Comparison of ENCODE assay signal across 10 cellular contexts in genomic region chr7:99969813-99970212, GRCh38. TPM values are rescaled to one million over a fixed set of nuclear protein-coding genes. Genes with fewer than 3 reads are reported as not detected.
DNase-seq lines count a peak whose midpoint lies in the region; ATAC-seq, FAIRE-seq and TF ChIP-seq lines count a peak whose summit lies in the region.
"Not testable (repeated sequence)": the region's sequence is repeated elsewhere in the genome, so short reads cannot be mapped to it uniquely, and the experiment has no call there.
"Had no signal": no experiment of that assay in that cellular context is flagged by ENCODE, and none has a peak within 500 bp of the region (broad histone marks: within the 10 kb centered on the region; RNA-seq: fewer than 3 reads in every experiment).

No MANE protein-coding gene starts in this region.

- H3K27me3 ChIP-seq in endothelial cell of umbilical vein (ENCODE audit: control insufficient read depth in 2 of 2, insufficient read depth in 2 of 2, low read length in 2 of 2); pancreas: not testable (repeated sequence)

- H3K9ac ChIP-seq in endothelial cell of umbilical vein (replicated peaks; ENCODE audit: extremely low read depth, insufficient read depth, low read length), result not testable (repeated sequence)

- POLR2A ChIA-PET in endothelial cell of umbilical vein (lab: Charles Lee), result not testable (repeated sequence)

- intact Hi-C loops in endothelial cell of umbilical vein (cut with micrococcal nuclease); left ventricle myocardium superior (cut with micrococcal nuclease); pancreas (cut with DNase I): not testable (repeated sequence)

- DNase-seq in NCI-H1092 (lab: John Stamatoyannopoulos, UW) (peak; percentile 83), NCI-H2081 (lab: John Stamatoyannopoulos, UW) (peak; percentile 35 to 50), NCI-H345 (lab: John Stamatoyannopoulos, UW) (peak; percentile 11), left ventricle myocardium superior (peak; percentile 53)
- not testable (repeated sequence) for DNase-seq in endothelial cell of umbilical vein (ENCODE audit: low read depth, low spot score); pancreas

- WGBS in pancreas, 2 donors, result 0% methylated on average over 1 of the region's 1 CpG

- ATAC-seq in left ventricle myocardium superior (peak; percentile 94), pancreas (peak; percentile 55 to 84 (median 68))

- not testable (repeated sequence) for H4K20me1 ChIP-seq in endothelial cell of umbilical vein (replicated peaks; ENCODE audit: control insufficient read depth, extremely low read depth, insufficient read depth, low read length)

- H3K9me1 ChIP-seq in endothelial cell of umbilical vein (replicated peaks; ENCODE audit: control insufficient read depth, extremely low read depth, insufficient read depth, low read length), result not testable (repeated sequence)

- H3K4me3 ChIP-seq in endothelial cell of umbilical vein (replicated peaks in 1 of 3; ENCODE audit: insufficient read depth in 1 of 3, low read depth in 1 of 3, low read length in 3 of 3); pancreas: not testable (repeated sequence)

- not testable (repeated sequence) for H2AFZ ChIP-seq in endothelial cell of umbilical vein (ENCODE audit: low read depth, low read length)

- not testable (repeated sequence) for H3K27ac ChIP-seq in endothelial cell of umbilical vein (ENCODE audit: insufficient read depth, low read depth, low read length); pancreas

- not testable (repeated sequence) for TF ChIP-seq POLR2A in endothelial cell of umbilical vein (IDR thresholded peaks at IDR 0.05; ENCODE audit: low read depth, low read length)

- H3K36me3 ChIP-seq in endothelial cell of umbilical vein (ENCODE audit: control insufficient read depth in 2 of 2, extremely low read depth in 1 of 2, insufficient read depth in 2 of 2, low read length in 2 of 2), result not testable (repeated sequence)
- H3K36me3 ChIP-seq in pancreas, result peaks cover 0 to 12% (median 0%) of the 10 kb centered on the region in 3 donors

- H3K4me2 ChIP-seq in endothelial cell of umbilical vein (ENCODE audit: insufficient read depth, low read length), result not testable (repeated sequence)

- FAIRE-seq in endothelial cell of umbilical vein (lab: Jason Lieb, UNC), result peak; percentile 71
- not testable (repeated sequence) for FAIRE-seq in pancreas (lab: Jason Lieb, UNC)

- H3K79me2 ChIP-seq in endothelial cell of umbilical vein (ENCODE audit: control insufficient read depth, insufficient read depth, low read length), result not testable (repeated sequence)

- CTCF ChIA-PET in endothelial cell of umbilical vein (lab: Charles Lee), result interaction anchor here (0.6 to 1.4 kb wide), 3 partner anchors 10 to 169 kb away, joined by 3 to 6 read pairs (median 4); no protein-coding TSS in a partner anchor

- dilution Hi-C loops in endothelial cell of umbilical vein (cut with MboI; ENCODE audit: extremely low pct_ligation_motif_present, low sequenced_read_pairs), result not testable (repeated sequence)

- TF ChIP-seq CTCF in endothelial cell of umbilical vein (IDR thresholded peaks at IDR 0.05; ENCODE audit: extremely low read depth in 1 of 2, insufficient read depth in 1 of 2, low read depth in 1 of 2, low read length in 2 of 2); pancreas (IDR thresholded peaks at IDR 0.05): not testable (repeated sequence)

- not testable (repeated sequence) for H3K9me3 ChIP-seq in endothelial cell of umbilical vein (replicated peaks; ENCODE audit: control insufficient read depth, insufficient read depth, low read length); pancreas

- not testable (repeated sequence) for BruUV-seq in endothelial cell of umbilical vein (replicated peaks; lab: Mats Ljungman, UMichigan)

- not testable (repeated sequence) for H3K4me1 ChIP-seq in endothelial cell of umbilical vein (ENCODE audit: control insufficient read depth, extremely low read depth, insufficient read depth, low read length); pancreas

RNA-seq across cellular contexts. Expression of gene AZGP1, which starts 6.0 kb away (rescaled TPM):
- total RNA-seq in endothelial cell of umbilical vein, result not detected in 2 replicates
- not detected in 2 replicates for polyA plus RNA-seq in endothelial cell of umbilical vein
- polyA plus RNA-seq in endothelial cell of umbilical vein (2011; cell fraction: cytosol; rRNA removed), result not detected in 2 replicates
- polyA plus RNA-seq in endothelial cell of umbilical vein (2011; cell fraction: nucleus; rRNA removed), result not detected in 2 replicates
- not detected in 2 replicates for polyA plus RNA-seq in endothelial cell of umbilical vein (2012)
- not detected in 2 replicates for polyA minus RNA-seq in endothelial cell of umbilical vein
- not detected for polyA minus RNA-seq in endothelial cell of umbilical vein (2011; cell fraction: cytosol; rRNA and poly(A)+ RNA removed)
- polyA minus RNA-seq in endothelial cell of umbilical vein (2011; cell fraction: nucleus; rRNA and poly(A)+ RNA removed), result not detected in 2 replicates
- total RNA-seq in left ventricle myocardium superior, result 70.9 TPM
- 100 to 1,000 TPM; 174 to 262 (median 214) TPM for total RNA-seq in pancreas
- 100 to 1,000 TPM; 362 to 686 TPM for polyA plus RNA-seq in pancreas
- total RNA-seq: CD4-positive, alpha-beta memory T cell; H9 had no signal
- polyA plus RNA-seq: AG04450; CD4-positive, alpha-beta memory T cell had no signal

RNA-seq across cellular contexts. Expression of gene GJC3, which starts 40.4 kb away (rescaled TPM):
- not detected in 2 replicates for total RNA-seq in endothelial cell of umbilical vein
- polyA plus RNA-seq in endothelial cell of umbilical vein, result 0.28 and 0.33 TPM in 2 replicates
- polyA plus RNA-seq in endothelial cell of umbilical vein (2011; cell fraction: cytosol; rRNA removed), result 0.25 and 0.31 TPM in 2 replicates
- polyA plus RNA-seq in endothelial cell of umbilical vein (2011; cell fraction: nucleus; rRNA removed), result 0.13 and 0.28 TPM in 2 replicates
- polyA plus RNA-seq in endothelial cell of umbilical vein (2012), result 0.56 TPM in 1 of 2 replicates, not detected in the other
- 0.28 TPM in 1 of 2 replicates, not detected in the other for polyA minus RNA-seq in endothelial cell of umbilical vein
- not detected for polyA minus RNA-seq in endothelial cell of umbilical vein (2011; cell fraction: cytosol; rRNA and poly(A)+ RNA removed)
- polyA minus RNA-seq in endothelial cell of umbilical vein (2011; cell fraction: nucleus; rRNA and poly(A)+ RNA removed), result not detected in 2 replicates
- total RNA-seq in left ventricle myocardium superior, result 0.30 TPM
- 1 to 10 TPM in 4 of 6 donors, under 1 TPM in 2; 0.37 to 8.7 (median 4.7) TPM for total RNA-seq in pancreas
- 1 to 10 TPM; 4.2 to 4.6 TPM for polyA plus RNA-seq in pancreas
- total RNA-seq: HT-29 had no signal
- polyA plus RNA-seq: AG04450 had no signal

RNA-seq across cellular contexts. Expression of gene ZKSCAN1, which starts 45.6 kb away (rescaled TPM):
- total RNA-seq in endothelial cell of umbilical vein (52.8 and 57.8 TPM in 2 replicates), left ventricle myocardium superior (33.3 TPM), pancreas (10 to 100 TPM; 52.6 to 86.0 (median 68.2) TPM)
- polyA plus RNA-seq in endothelial cell of umbilical vein (9.4 and 12.3 TPM in 2 replicates), pancreas (10 to 100 TPM; 24.2 to 28.9 TPM)
- polyA plus RNA-seq in endothelial cell of umbilical vein (2011; cell fraction: cytosol; rRNA removed), result 12.5 and 15.6 TPM in 2 replicates
- 27.3 and 33.3 TPM in 2 replicates for polyA plus RNA-seq in endothelial cell of umbilical vein (2011; cell fraction: nucleus; rRNA removed)
- polyA plus RNA-seq in endothelial cell of umbilical vein (2012), result 17.6 and 19.8 TPM in 2 replicates
- polyA minus RNA-seq in endothelial cell of umbilical vein, result 73.9 and 105 TPM in 2 replicates
- polyA minus RNA-seq in endothelial cell of umbilical vein (2011; cell fraction: cytosol; rRNA and poly(A)+ RNA removed), result 18.9 TPM
- 20.2 and 27.3 TPM in 2 replicates for polyA minus RNA-seq in endothelial cell of umbilical vein (2011; cell fraction: nucleus; rRNA and poly(A)+ RNA removed)

RNA-seq across cellular contexts. Expression of gene TRIM4, which starts 50.5 kb away (rescaled TPM):
- total RNA-seq in endothelial cell of umbilical vein (19.1 and 22.1 TPM in 2 replicates), left ventricle myocardium superior (7.1 TPM), pancreas (10 to 100 TPM; 13.8 to 18.6 (median 16.4) TPM)
- polyA plus RNA-seq in endothelial cell of umbilical vein (10.3 and 13.0 TPM in 2 replicates), pancreas (10 to 100 TPM in 1 of 2 donors, 1 to 10 TPM in 1; 9.4 to 13.4 TPM)
- 11.1 and 11.2 TPM in 2 replicates for polyA plus RNA-seq in endothelial cell of umbilical vein (2011; cell fraction: cytosol; rRNA removed)
- polyA plus RNA-seq in endothelial cell of umbilical vein (2011; cell fraction: nucleus; rRNA removed), result 11.1 and 13.9 TPM in 2 replicates
- 16.4 and 16.6 TPM in 2 replicates for polyA plus RNA-seq in endothelial cell of umbilical vein (2012)
- polyA minus RNA-seq in endothelial cell of umbilical vein, result 18.1 and 18.8 TPM in 2 replicates
- 11.0 TPM for polyA minus RNA-seq in endothelial cell of umbilical vein (2011; cell fraction: cytosol; rRNA and poly(A)+ RNA removed)
- 12.1 and 16.5 TPM in 2 replicates for polyA minus RNA-seq in endothelial cell of umbilical vein (2011; cell fraction: nucleus; rRNA and poly(A)+ RNA removed)

Comparison
In these comparisons a context has a peak if more than half of its experiments do, and no peak if none do; other contexts are left out.
1. RNA of gene AZGP1, which starts 6.0 kb away (total RNA-seq): 174 to 262 TPM in pancreas and 70.9 TPM in left ventricle myocardium superior (single experiment); not detected in endothelial cell of umbilical vein; every median in the first group is over 10 times any median in the second.